ENCODE assay signal across 1 cellular context in the genomic region with DNA sequence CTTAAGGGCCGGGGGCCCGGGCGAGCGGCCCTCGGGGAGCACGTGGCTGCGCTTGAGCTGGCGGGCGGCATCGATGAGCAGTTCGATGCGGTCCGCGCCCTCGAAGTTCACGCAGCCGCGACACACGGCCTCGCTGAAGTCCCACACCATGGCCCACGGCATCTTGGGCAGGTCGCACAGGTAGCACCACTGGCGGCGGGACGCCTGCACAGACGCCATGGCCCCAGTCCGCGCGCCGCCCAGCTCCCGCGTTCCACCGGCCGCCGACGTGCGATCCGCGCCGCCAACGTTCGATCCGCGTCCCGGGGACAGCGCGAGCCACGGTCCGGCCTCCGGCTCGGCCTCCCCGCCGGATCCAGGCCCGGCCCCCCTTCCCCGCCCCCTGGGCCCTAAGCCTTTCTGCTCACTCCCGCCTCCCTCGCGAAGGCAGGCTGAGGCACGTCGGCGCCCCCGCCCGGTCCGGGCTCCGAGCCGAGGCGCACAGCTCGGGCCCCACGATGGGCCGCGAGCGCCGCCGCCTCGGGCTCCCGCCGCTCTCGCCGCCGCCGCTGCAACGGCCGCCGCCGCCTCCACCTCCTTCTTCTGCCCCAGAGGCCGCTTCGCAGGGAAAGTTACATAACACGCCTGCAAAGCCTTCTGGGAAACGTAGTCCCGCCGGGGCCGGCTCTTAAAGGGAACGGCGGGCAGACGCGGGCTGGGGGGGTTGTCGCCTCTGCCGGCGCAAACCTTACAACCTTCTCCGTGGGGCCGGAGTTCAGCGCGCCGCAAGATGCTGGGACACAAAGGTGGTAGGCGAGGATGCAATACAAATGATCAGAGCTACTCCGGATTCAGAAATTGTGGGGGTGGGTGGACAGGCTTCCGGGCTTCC.
TF ChIP-seq lines count a peak whose summit lies in the region.

A gene with protein sequence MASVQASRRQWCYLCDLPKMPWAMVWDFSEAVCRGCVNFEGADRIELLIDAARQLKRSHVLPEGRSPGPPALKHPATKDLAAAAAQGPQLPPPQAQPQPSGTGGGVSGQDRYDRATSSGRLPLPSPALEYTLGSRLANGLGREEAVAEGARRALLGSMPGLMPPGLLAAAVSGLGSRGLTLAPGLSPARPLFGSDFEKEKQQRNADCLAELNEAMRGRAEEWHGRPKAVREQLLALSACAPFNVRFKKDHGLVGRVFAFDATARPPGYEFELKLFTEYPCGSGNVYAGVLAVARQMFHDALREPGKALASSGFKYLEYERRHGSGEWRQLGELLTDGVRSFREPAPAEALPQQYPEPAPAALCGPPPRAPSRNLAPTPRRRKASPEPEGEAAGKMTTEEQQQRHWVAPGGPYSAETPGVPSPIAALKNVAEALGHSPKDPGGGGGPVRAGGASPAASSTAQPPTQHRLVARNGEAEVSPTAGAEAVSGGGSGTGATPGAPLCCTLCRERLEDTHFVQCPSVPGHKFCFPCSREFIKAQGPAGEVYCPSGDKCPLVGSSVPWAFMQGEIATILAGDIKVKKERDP (minus strand): TSS at position 586 of the 871 bp plus-strand sequence. CDS start 367 bp downstream, at position 219.

TF ChIP-seq in K562, 482 proteins besides CTCF, POLR2A, EP300 and RAD21 (continued from another document and continues in another):
- TF ChIP-seq CEBPG (CRISPR knock-in tag; IDR thresholded peaks at IDR 0.05) (peak; percentile 80), CEBPG (tag; conservative IDR thresholded peaks at IDR 0.05 in 1 of 2, IDR thresholded peaks at IDR 0.05 in 1 of 2) (peak; percentile 88 to 91), CC2D1A (IDR thresholded peaks at IDR 0.05) (no peak), ZBTB7A (IDR thresholded peaks at IDR 0.05; ENCODE audit: borderline replicate concordance, control insufficient read depth, low read depth, low read length) (peak; percentile 58; the same call in 1 of the 2 replicates), FOXP1 (CRISPR knock-in tag; IDR thresholded peaks at IDR 0.05) (peak; percentile 47; the same call in 1 of the 2 replicates), U2AF1 (optimal IDR thresholded peaks at IDR 0.05; ENCODE audit: low read depth, low read length) (no peak), MTA3 (IDR thresholded peaks at IDR 0.05; ENCODE audit: borderline replicate concordance) (no peak), NCOA6 (IDR thresholded peaks at IDR 0.05) (peak; percentile 91), ZNF146 (CRISPR knock-in tag; IDR thresholded peaks at IDR 0.05; ENCODE audit: unreplicated experiment) (no peak), EHMT2 (IDR thresholded peaks at IDR 0.05) (no peak), BCL6 (CRISPR knock-in tag; IDR thresholded peaks at IDR 0.05) (no peak), ERF (CRISPR knock-in tag; IDR thresholded peaks at IDR 0.05) (peak; percentile 80; the same call in 1 of the 2 replicates), PHB2 (IDR thresholded peaks at IDR 0.05; ENCODE audit: low read depth) (no peak), STAG1 (CRISPR knock-in tag; IDR thresholded peaks at IDR 0.05; ENCODE audit: borderline replicate concordance) (no peak), KAT8 (IDR thresholded peaks at IDR 0.05; ENCODE audit: low read depth) (no peak)
- TF ChIP-seq, protein P1, sequence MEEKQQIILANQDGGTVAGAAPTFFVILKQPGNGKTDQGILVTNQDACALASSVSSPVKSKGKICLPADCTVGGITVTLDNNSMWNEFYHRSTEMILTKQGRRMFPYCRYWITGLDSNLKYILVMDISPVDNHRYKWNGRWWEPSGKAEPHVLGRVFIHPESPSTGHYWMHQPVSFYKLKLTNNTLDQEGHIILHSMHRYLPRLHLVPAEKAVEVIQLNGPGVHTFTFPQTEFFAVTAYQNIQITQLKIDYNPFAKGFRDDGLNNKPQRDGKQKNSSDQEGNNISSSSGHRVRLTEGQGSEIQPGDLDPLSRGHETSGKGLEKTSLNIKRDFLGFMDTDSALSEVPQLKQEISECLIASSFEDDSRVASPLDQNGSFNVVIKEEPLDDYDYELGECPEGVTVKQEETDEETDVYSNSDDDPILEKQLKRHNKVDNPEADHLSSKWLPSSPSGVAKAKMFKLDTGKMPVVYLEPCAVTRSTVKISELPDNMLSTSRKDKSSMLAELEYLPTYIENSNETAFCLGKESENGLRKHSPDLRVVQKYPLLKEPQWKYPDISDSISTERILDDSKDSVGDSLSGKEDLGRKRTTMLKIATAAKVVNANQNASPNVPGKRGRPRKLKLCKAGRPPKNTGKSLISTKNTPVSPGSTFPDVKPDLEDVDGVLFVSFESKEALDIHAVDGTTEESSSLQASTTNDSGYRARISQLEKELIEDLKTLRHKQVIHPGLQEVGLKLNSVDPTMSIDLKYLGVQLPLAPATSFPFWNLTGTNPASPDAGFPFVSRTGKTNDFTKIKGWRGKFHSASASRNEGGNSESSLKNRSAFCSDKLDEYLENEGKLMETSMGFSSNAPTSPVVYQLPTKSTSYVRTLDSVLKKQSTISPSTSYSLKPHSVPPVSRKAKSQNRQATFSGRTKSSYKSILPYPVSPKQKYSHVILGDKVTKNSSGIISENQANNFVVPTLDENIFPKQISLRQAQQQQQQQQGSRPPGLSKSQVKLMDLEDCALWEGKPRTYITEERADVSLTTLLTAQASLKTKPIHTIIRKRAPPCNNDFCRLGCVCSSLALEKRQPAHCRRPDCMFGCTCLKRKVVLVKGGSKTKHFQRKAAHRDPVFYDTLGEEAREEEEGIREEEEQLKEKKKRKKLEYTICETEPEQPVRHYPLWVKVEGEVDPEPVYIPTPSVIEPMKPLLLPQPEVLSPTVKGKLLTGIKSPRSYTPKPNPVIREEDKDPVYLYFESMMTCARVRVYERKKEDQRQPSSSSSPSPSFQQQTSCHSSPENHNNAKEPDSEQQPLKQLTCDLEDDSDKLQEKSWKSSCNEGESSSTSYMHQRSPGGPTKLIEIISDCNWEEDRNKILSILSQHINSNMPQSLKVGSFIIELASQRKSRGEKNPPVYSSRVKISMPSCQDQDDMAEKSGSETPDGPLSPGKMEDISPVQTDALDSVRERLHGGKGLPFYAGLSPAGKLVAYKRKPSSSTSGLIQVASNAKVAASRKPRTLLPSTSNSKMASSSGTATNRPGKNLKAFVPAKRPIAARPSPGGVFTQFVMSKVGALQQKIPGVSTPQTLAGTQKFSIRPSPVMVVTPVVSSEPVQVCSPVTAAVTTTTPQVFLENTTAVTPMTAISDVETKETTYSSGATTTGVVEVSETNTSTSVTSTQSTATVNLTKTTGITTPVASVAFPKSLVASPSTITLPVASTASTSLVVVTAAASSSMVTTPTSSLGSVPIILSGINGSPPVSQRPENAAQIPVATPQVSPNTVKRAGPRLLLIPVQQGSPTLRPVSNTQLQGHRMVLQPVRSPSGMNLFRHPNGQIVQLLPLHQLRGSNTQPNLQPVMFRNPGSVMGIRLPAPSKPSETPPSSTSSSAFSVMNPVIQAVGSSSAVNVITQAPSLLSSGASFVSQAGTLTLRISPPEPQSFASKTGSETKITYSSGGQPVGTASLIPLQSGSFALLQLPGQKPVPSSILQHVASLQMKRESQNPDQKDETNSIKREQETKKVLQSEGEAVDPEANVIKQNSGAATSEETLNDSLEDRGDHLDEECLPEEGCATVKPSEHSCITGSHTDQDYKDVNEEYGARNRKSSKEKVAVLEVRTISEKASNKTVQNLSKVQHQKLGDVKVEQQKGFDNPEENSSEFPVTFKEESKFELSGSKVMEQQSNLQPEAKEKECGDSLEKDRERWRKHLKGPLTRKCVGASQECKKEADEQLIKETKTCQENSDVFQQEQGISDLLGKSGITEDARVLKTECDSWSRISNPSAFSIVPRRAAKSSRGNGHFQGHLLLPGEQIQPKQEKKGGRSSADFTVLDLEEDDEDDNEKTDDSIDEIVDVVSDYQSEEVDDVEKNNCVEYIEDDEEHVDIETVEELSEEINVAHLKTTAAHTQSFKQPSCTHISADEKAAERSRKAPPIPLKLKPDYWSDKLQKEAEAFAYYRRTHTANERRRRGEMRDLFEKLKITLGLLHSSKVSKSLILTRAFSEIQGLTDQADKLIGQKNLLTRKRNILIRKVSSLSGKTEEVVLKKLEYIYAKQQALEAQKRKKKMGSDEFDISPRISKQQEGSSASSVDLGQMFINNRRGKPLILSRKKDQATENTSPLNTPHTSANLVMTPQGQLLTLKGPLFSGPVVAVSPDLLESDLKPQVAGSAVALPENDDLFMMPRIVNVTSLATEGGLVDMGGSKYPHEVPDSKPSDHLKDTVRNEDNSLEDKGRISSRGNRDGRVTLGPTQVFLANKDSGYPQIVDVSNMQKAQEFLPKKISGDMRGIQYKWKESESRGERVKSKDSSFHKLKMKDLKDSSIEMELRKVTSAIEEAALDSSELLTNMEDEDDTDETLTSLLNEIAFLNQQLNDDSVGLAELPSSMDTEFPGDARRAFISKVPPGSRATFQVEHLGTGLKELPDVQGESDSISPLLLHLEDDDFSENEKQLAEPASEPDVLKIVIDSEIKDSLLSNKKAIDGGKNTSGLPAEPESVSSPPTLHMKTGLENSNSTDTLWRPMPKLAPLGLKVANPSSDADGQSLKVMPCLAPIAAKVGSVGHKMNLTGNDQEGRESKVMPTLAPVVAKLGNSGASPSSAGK (IDR thresholded peaks at IDR 0.05), result peak; percentile 86
- TF ChIP-seq, protein P2, sequence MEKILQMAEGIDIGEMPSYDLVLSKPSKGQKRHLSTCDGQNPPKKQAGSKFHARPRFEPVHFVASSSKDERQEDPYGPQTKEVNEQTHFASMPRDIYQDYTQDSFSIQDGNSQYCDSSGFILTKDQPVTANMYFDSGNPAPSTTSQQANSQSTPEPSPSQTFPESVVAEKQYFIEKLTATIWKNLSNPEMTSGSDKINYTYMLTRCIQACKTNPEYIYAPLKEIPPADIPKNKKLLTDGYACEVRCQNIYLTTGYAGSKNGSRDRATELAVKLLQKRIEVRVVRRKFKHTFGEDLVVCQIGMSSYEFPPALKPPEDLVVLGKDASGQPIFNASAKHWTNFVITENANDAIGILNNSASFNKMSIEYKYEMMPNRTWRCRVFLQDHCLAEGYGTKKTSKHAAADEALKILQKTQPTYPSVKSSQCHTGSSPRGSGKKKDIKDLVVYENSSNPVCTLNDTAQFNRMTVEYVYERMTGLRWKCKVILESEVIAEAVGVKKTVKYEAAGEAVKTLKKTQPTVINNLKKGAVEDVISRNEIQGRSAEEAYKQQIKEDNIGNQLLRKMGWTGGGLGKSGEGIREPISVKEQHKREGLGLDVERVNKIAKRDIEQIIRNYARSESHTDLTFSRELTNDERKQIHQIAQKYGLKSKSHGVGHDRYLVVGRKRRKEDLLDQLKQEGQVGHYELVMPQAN (IDR thresholded peaks at IDR 0.05; ENCODE audit: borderline replicate concordance), result no peak
- TF ChIP-seq, protein P3, sequence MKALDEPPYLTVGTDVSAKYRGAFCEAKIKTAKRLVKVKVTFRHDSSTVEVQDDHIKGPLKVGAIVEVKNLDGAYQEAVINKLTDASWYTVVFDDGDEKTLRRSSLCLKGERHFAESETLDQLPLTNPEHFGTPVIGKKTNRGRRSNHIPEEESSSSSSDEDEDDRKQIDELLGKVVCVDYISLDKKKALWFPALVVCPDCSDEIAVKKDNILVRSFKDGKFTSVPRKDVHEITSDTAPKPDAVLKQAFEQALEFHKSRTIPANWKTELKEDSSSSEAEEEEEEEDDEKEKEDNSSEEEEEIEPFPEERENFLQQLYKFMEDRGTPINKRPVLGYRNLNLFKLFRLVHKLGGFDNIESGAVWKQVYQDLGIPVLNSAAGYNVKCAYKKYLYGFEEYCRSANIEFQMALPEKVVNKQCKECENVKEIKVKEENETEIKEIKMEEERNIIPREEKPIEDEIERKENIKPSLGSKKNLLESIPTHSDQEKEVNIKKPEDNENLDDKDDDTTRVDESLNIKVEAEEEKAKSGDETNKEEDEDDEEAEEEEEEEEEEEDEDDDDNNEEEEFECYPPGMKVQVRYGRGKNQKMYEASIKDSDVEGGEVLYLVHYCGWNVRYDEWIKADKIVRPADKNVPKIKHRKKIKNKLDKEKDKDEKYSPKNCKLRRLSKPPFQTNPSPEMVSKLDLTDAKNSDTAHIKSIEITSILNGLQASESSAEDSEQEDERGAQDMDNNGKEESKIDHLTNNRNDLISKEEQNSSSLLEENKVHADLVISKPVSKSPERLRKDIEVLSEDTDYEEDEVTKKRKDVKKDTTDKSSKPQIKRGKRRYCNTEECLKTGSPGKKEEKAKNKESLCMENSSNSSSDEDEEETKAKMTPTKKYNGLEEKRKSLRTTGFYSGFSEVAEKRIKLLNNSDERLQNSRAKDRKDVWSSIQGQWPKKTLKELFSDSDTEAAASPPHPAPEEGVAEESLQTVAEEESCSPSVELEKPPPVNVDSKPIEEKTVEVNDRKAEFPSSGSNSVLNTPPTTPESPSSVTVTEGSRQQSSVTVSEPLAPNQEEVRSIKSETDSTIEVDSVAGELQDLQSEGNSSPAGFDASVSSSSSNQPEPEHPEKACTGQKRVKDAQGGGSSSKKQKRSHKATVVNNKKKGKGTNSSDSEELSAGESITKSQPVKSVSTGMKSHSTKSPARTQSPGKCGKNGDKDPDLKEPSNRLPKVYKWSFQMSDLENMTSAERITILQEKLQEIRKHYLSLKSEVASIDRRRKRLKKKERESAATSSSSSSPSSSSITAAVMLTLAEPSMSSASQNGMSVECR (CRISPR knock-in tag; IDR thresholded peaks at IDR 0.05), result 0 out of 2 replicates have a peak, but pooled peaks have one; percentile 30
- TF ChIP-seq, protein P4, sequence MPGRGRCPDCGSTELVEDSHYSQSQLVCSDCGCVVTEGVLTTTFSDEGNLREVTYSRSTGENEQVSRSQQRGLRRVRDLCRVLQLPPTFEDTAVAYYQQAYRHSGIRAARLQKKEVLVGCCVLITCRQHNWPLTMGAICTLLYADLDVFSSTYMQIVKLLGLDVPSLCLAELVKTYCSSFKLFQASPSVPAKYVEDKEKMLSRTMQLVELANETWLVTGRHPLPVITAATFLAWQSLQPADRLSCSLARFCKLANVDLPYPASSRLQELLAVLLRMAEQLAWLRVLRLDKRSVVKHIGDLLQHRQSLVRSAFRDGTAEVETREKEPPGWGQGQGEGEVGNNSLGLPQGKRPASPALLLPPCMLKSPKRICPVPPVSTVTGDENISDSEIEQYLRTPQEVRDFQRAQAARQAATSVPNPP (IDR thresholded peaks at IDR 0.05; ENCODE audit: borderline replicate concordance, insufficient read depth, insufficient read length), result no peak
- TF ChIP-seq, protein P5, sequence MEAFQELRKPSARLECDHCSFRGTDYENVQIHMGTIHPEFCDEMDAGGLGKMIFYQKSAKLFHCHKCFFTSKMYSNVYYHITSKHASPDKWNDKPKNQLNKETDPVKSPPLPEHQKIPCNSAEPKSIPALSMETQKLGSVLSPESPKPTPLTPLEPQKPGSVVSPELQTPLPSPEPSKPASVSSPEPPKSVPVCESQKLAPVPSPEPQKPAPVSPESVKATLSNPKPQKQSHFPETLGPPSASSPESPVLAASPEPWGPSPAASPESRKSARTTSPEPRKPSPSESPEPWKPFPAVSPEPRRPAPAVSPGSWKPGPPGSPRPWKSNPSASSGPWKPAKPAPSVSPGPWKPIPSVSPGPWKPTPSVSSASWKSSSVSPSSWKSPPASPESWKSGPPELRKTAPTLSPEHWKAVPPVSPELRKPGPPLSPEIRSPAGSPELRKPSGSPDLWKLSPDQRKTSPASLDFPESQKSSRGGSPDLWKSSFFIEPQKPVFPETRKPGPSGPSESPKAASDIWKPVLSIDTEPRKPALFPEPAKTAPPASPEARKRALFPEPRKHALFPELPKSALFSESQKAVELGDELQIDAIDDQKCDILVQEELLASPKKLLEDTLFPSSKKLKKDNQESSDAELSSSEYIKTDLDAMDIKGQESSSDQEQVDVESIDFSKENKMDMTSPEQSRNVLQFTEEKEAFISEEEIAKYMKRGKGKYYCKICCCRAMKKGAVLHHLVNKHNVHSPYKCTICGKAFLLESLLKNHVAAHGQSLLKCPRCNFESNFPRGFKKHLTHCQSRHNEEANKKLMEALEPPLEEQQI (IDR thresholded peaks at IDR 0.05), result no peak
